In the genomic region with DNA sequence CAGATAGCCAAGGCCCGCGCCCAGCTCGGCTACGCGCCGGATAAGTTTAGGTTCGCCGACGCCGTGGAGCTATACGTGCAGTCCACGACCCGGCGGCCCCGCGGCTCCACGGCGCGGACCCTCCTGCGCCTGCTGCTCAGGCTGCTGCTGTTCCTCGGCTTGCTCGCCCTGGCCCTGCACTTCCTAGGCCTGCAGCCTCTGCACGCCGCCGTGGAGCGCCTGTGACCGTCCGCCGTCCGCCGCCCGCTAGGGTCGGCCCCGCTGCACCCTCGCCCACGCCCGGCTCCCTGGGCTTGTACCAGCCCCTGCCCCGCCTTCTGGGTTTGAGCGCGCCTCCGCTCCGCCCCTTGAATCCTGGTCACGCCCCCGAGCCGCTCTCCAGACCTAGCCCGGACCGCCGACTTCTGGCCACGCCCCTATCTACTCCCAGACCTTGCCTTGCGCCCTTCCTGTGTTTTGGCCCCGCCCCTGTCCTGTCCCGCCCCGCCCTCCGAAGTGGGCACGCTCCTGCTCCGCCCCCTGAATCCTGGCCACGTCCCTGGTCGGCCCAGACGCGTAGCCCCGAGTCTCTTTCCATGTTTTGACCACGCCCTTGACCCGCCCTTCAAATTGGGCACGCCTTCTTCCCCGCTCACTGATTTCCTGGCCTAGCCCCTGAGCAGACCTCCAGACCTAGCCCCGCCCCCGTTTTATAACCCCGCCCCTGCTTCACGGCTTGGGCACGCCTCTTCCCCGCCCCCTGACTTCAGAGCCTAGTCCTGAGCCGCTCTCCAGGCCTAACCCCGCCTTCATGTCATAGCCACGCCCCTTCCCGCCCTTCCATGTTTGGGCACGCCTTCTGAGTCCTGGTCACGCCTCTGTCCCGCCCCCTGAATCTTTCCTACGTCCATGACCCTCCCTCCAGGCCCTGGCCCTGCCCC, we compare ENCODE assay signal across 8 cellular contexts. TPM values are rescaled to one million over a fixed set of nuclear protein-coding genes. Genes with fewer than 3 reads are reported as not detected.
DNase-seq lines count a peak whose midpoint lies in the region; ATAC-seq and TF ChIP-seq lines count a peak whose summit lies in the region.

No MANE protein-coding gene starts in this region.

- ATAC-seq in GM21723 (IDR thresholded peaks at IDR 0.05; ENCODE audit: unreplicated experiment), result peak; percentile 61
- ATAC-seq in activated T-cell treated with anti-CD3 and anti-CD28 coated beads, Interleukin-2, amount 50 U/mL, for 4 hours, result peak; percentile 63 to 69

- no peaks in the 10 kb centered on the region for H3K9me2 ChIP-seq in PC-9 (ENCODE audit: insufficient read depth)

- no peaks in the 10 kb centered on the region for H3K36me3 Mint-ChIP-seq in activated T-cell treated with anti-CD3 and anti-CD28 coated beads, Interleukin-2, amount 50 U/mL, for 4 hours (ENCODE audit: insufficient read depth)

- intact Hi-C loops in PC-9 (cut with micrococcal nuclease; ENCODE audit: unreplicated experiment), result loop anchor here (1.0 to 10.0 kb wide), 6 partner anchors 16 to 1032 kb away; partner anchors contain the start of genes CDR2, EEF2K, LDAF1 and POLR3E

- peak overlapping the region; percentile 85 for H3K4me3 Mint-ChIP-seq in activated T-cell treated with anti-CD3 and anti-CD28 coated beads, Interleukin-2, amount 50 U/mL, for 4 hours

- H3K4me1 ChIP-seq in PC-9 (replicated peaks; ENCODE audit: insufficient read depth) (peaks cover 19% of the 10 kb centered on the region), esophagus (ENCODE audit: control insufficient read depth in 2 of 2, insufficient read depth in 2 of 2, low read length in 1 of 2) (peaks cover 2% of the 10 kb centered on the region in 2 donors), muscle layer of duodenum (ENCODE audit: control insufficient read depth in 1 of 2, insufficient read depth in 2 of 2, low read length in 2 of 2) (peaks cover 14 to 23% of the 10 kb centered on the region in 2 donors)

- CTCF ChIA-PET in PC-9 (lab: Charles Lee), result interaction anchor here (0.8 to 0.9 kb wide), 2 partner anchors 16 to 29 kb away, joined by 3 to 4 read pairs; partner anchors contain the start of gene EEF2K

- H4K20me1 ChIP-seq in PC-9 (ENCODE audit: insufficient read depth), result no peaks in the 10 kb centered on the region

- in situ Hi-C loops in KBM-7 (cut with MboI; ENCODE audit: low pct_unique_long_range_greater_than_20kb, low sequenced_read_pairs), result loop anchor here (25.0 kb wide), 1 partner anchor 203 kb away; no protein-coding TSS in a partner anchor

- H3K27ac ChIP-seq in PC-9 (no peak overlapping the region), esophagus (ENCODE audit: low read depth in 2 of 2, low read length in 1 of 2) (peak overlapping the region; percentile 92 to 99), muscle layer of duodenum (ENCODE audit: low read length) (peak overlapping the region; percentile 93)

- H3K27me3 Mint-ChIP-seq in activated T-cell treated with anti-CD3 and anti-CD28 coated beads, Interleukin-2, amount 50 U/mL, for 4 hours (ENCODE audit: low read depth), result no peaks in the 10 kb centered on the region

- no TSS peak for BruUV-seq in PC-9 (replicated peaks; lab: Mats Ljungman, UMichigan)

- H3K4me1 Mint-ChIP-seq in activated T-cell treated with anti-CD3 and anti-CD28 coated beads, Interleukin-2, amount 50 U/mL, for 4 hours (ENCODE audit: low read depth), result peaks cover 64% of the 10 kb centered on the region

- peak overlapping the region; percentile 93 for H3K4me2 ChIP-seq in PC-9

- H3F3A ChIP-seq in PC-9 (ENCODE audit: insufficient read depth, low read depth), result peaks cover 14% of the 10 kb centered on the region; the same call in 1 of the 2 replicates

- peak overlapping the region; percentile 93 for H3K4me3 ChIP-seq in PC-9
- peak overlapping the region; percentile 66 to 76 for H3K4me3 ChIP-seq in esophagus (ENCODE audit: low read depth in 1 of 2, low read length in 2 of 2)
- H3K4me3 ChIP-seq in muscle layer of duodenum (ENCODE audit: low read depth in 1 of 2, low read length in 2 of 2), result peak overlapping the region; percentile 58 to 97

- DNase-seq in DMS79 (lab: John Stamatoyannopoulos, UW) (peak; percentile 98), KBM-7 (peak; percentile 100), PC-9 (peak; percentile 94 to 100)
- peak; percentile 99 for DNase-seq in activated T-cell treated with anti-CD3 and anti-CD28 coated beads, Interleukin-2, amount 50 U/mL, for 4 hours
- DNase-seq in stimulated activated CD8-positive, alpha-beta memory T cell treated with anti-CD3 and anti-CD28 coated beads, Interleukin-7, amount 100 ng/mL, for 24 hours (ENCODE audit: low read depth), result peak; percentile 99

- peaks cover 5% of the 10 kb centered on the region for H3K9me3 Mint-ChIP-seq in activated T-cell treated with anti-CD3 and anti-CD28 coated beads, Interleukin-2, amount 50 U/mL, for 4 hours

- H3K9me3 ChIP-seq in PC-9 (ENCODE audit: insufficient read depth, low read depth) (no peaks in the 10 kb centered on the region), esophagus (ENCODE audit: control insufficient read depth in 2 of 2, insufficient read depth in 1 of 2, low read depth in 1 of 2, low read length in 1 of 2) (no peaks in the 10 kb centered on the region), muscle layer of duodenum (ENCODE audit: control insufficient read depth in 1 of 2, low read length in 2 of 2) (no peaks in the 10 kb centered on the region)

- H3K27me3 ChIP-seq in PC-9 (ENCODE audit: insufficient read depth, low read depth) (no peaks in the 10 kb centered on the region), esophagus (ENCODE audit: control insufficient read depth in 1 of 2, insufficient read depth in 2 of 2, low read length in 2 of 2) (no peaks in the 10 kb centered on the region), muscle layer of duodenum (ENCODE audit: low read depth, low read length) (no peaks in the 10 kb centered on the region)

- no peaks in the 10 kb centered on the region for H3K79me2 ChIP-seq in PC-9 (ENCODE audit: low read depth)

- POLR2A ChIA-PET in PC-9 (lab: Charles Lee; ENCODE audit: unreplicated experiment), result interaction anchor here (0.5 to 0.6 kb wide), 3 partner anchors 17 to 207 kb away, joined by 3 to 18 read pairs (median 4); no protein-coding TSS in a partner anchor

- peak overlapping the region; percentile 98 for H2AFZ ChIP-seq in PC-9

- no peaks in the 10 kb centered on the region for H3K36me3 ChIP-seq in PC-9 (ENCODE audit: low read depth)
- no peaks in the 10 kb centered on the region for H3K36me3 ChIP-seq in esophagus (ENCODE audit: control insufficient read depth in 2 of 2, insufficient read depth in 2 of 2, low read length in 1 of 2)
- H3K36me3 ChIP-seq in muscle layer of duodenum (ENCODE audit: control insufficient read depth in 1 of 2, insufficient read depth in 2 of 2, low read length in 2 of 2), result peaks cover 0 to 5% of the 10 kb centered on the region in 2 donors

- 0 to 1% methylated on average over 79 of the region's 79 CpGs for WGBS in esophagus, 2 donors

- TF ChIP-seq CTCF in PC-9 (conservative IDR thresholded peaks at IDR 0.05), result no peak

RNA-seq across cellular contexts. Expression of gene EEF2K, which starts 15.6 kb away (rescaled TPM):
- total RNA-seq in PC-9 (2021), result 29.8 and 34.7 TPM in 2 replicates
- 10 to 100 TPM; 17.8 to 22.8 (median 19.1) TPM for total RNA-seq in activated T-cell treated with anti-CD3 and anti-CD28 coated beads, Interleukin-2, amount 50 U/mL, for 4 hours
- 1 to 10 TPM; 4.6 to 6.9 TPM for polyA plus RNA-seq in esophagus

RNA-seq across cellular contexts. Expression of gene SDR42E2, which starts 28.1 kb away (rescaled TPM):
- not detected in 2 replicates for total RNA-seq in PC-9 (2021)
- not detected for total RNA-seq in activated T-cell treated with anti-CD3 and anti-CD28 coated beads, Interleukin-2, amount 50 U/mL, for 4 hours
- under 1 TPM in 1 of 2 donors, not detected in 1; 0.04 TPM for polyA plus RNA-seq in esophagus
